26 cellular contexts compared by ENCODE assay signal in the genomic region with DNA sequence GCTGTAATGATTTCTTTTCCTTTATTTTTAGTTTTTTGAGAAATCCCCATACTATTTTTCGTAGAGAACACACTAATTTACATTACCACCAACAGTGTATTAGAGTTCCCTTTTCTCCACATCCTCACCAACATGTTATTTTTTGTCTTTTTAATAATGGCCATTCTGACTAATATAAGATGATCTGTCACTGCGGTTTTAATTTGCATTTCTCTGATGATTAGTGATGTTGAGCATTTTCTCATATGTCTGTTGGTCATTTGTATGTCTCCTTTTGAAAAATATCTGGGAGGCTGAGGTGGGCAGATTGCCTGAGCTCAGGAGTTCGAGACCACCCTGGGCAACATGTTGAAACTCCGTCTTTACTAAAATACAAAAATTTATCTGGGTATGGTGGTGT. TPM values are rescaled to one million over a fixed set of nuclear protein-coding genes. Genes with fewer than 3 reads are reported as not detected.
A peak's percentile ranks its signal among the peaks of the same experiment; 100 is the strongest.
DNase-seq lines count a peak whose midpoint lies in the region; ATAC-seq and TF ChIP-seq lines count a peak whose summit lies in the region.
"Had no signal": no experiment of that assay in that cellular context is flagged by ENCODE, and none has a peak within 500 bp of the region (broad histone marks: within the 10 kb centered on the region; RNA-seq: fewer than 3 reads in every experiment).

No MANE protein-coding gene starts in this region.

- ATAC-seq in GM18498 (IDR thresholded peaks at IDR 0.05; ENCODE audit: unreplicated experiment), result peak; percentile 78
- ATAC-seq in GM19328 (IDR thresholded peaks at IDR 0.05; ENCODE audit: unreplicated experiment), result peak; percentile 72
- peak; percentile 58 for ATAC-seq in HG02840 (IDR thresholded peaks at IDR 0.05; ENCODE audit: low FRiP score, unreplicated experiment)
- ATAC-seq in HG03520 (IDR thresholded peaks at IDR 0.05; ENCODE audit: unreplicated experiment), result peak; percentile 70
- ATAC-seq: A549; activated T-cell treated with anti-CD3 and anti-CD28 coated beads, Interleukin-2, amount 50 U/mL, for 4 hours; left lobe of liver; natural killer cell had no signal

- no peak for TF ChIP-seq CTCF in osteocyte (IDR thresholded peaks at IDR 0.05)

- no peak overlapping the region for H3K4me3 Mint-ChIP-seq in osteocyte (ENCODE audit: unreplicated experiment)
- H3K4me3 Mint-ChIP-seq: activated CD4-positive, alpha-beta memory T cell treated with anti-CD3 and anti-CD28 coated beads for 36 hours; activated naive CD4-positive, alpha-beta T cell treated with anti-CD3 and anti-CD28 coated beads, Interleukin-2, amount 10 ng/mL, durations not matched to agents 7 days and 5 days; activated T-cell treated with anti-CD3 and anti-CD28 coated beads, Interleukin-2, amount 50 U/mL, for 4 hours; mesothelial cell of epicardium; natural killer cell; T-helper 2 cell treated with Interferon-gamma antibody and Interleukin-4, amounts not matched to agents 5 μg/mL and 100 μg/mL, for 36 hours had no signal

- H3K4me1 Mint-ChIP-seq in osteocyte (ENCODE audit: unreplicated experiment), result no peaks in the 10 kb centered on the region
- H3K4me1 Mint-ChIP-seq: activated naive CD4-positive, alpha-beta T cell treated with anti-CD3 and anti-CD28 coated beads, Interleukin-2, amount 10 ng/mL, durations not matched to agents 7 days and 5 days; natural killer cell had no signal

- H3K36me3 Mint-ChIP-seq in osteocyte (ENCODE audit: unreplicated experiment), result no peaks in the 10 kb centered on the region
- H3K36me3 Mint-ChIP-seq: activated CD4-positive, alpha-beta memory T cell treated with anti-CD3 and anti-CD28 coated beads for 36 hours; activated naive CD4-positive, alpha-beta T cell treated with anti-CD3 and anti-CD28 coated beads, Interleukin-2, amount 10 ng/mL, durations not matched to agents 7 days and 5 days; mesothelial cell of epicardium; natural killer cell had no signal

- H3K27ac Mint-ChIP-seq in osteocyte (ENCODE audit: unreplicated experiment), result no peak overlapping the region
- H3K27ac Mint-ChIP-seq: activated CD4-positive, alpha-beta memory T cell treated with anti-CD3 and anti-CD28 coated beads for 36 hours; activated naive CD4-positive, alpha-beta T cell treated with anti-CD3 and anti-CD28 coated beads, Interleukin-2, amount 10 ng/mL, durations not matched to agents 7 days and 5 days; mesothelial cell of epicardium; natural killer cell; T-helper 2 cell treated with Interferon-gamma antibody and Interleukin-4, amounts not matched to agents 5 μg/mL and 100 μg/mL, for 36 hours had no signal

- peaks cover 19% of the 10 kb centered on the region for H3K27me3 Mint-ChIP-seq in osteocyte (ENCODE audit: unreplicated experiment)
- H3K27me3 Mint-ChIP-seq: activated CD4-positive, alpha-beta memory T cell treated with anti-CD3 and anti-CD28 coated beads for 36 hours had no signal

- H3K9me3 Mint-ChIP-seq in osteocyte (ENCODE audit: unreplicated experiment), result no peaks in the 10 kb centered on the region
- H3K9me3 Mint-ChIP-seq: activated CD4-positive, alpha-beta memory T cell treated with anti-CD3 and anti-CD28 coated beads for 36 hours; activated naive CD4-positive, alpha-beta T cell treated with anti-CD3 and anti-CD28 coated beads, Interleukin-2, amount 10 ng/mL, durations not matched to agents 7 days and 5 days; activated T-cell treated with anti-CD3 and anti-CD28 coated beads, Interleukin-2, amount 50 U/mL, for 4 hours; mesothelial cell of epicardium; natural killer cell; T-helper 2 cell treated with Interferon-gamma antibody and Interleukin-4, amounts not matched to agents 5 μg/mL and 100 μg/mL, for 36 hours had no signal

- no peak for DNase-seq in NCI-H1436 (lab: John Stamatoyannopoulos, UW)
- DNase-seq in hypothalamus (lab: John Stamatoyannopoulos, UW), result no peak
- no peak for DNase-seq in COR-L47 (lab: John Stamatoyannopoulos, UW)
- DNase-seq in osteocyte (ENCODE audit: extremely low spot score, unreplicated experiment), result no peak
- DNase-seq: activated CD4-positive, alpha-beta memory T cell treated with anti-CD3 and anti-CD28 coated beads for 36 hours; activated CD4-positive, CD25-positive, alpha-beta regulatory T cell; activated naive CD4-positive, alpha-beta T cell treated with anti-CD3 and anti-CD28 coated beads, Interleukin-2, amount 10 ng/mL, durations not matched to agents 7 days and 5 days; activated T-cell treated with anti-CD3 and anti-CD28 coated beads, Interleukin-2, amount 50 U/mL, for 4 hours; anterior cingulate cortex; dermis blood vessel endothelial cell; head of caudate nucleus; natural killer cell; NCI-H1417; NCI-H524; sigmoid colon; testis had no signal

RNA-seq across cellular contexts. Expression of a gene that starts 30.2 kb away (rescaled TPM):
- total RNA-seq in osteocyte, result not detected in 2 replicates
- total RNA-seq: cardiac septum, dermis blood vessel endothelial cell, left lobe of liver, mesothelial cell of epicardium, RPMI7951 had no signal
